1 cellular context compared by ENCODE assay signal in genomic region chr9:68998812-68999211, GRCh38.
TF ChIP-seq lines count a peak whose summit lies in the region.

No MANE protein-coding gene starts in this region.

TF ChIP-seq in H1, 55 proteins besides CTCF, POLR2A, EP300 and RAD21:
- no peak for TF ChIP-seq EGR1 (IDR thresholded peaks at IDR 0.05; ENCODE audit: borderline replicate concordance, low read depth, low read length)
- no peak for TF ChIP-seq PHF8 (conservative IDR thresholded peaks at IDR 0.05; ENCODE audit: low read depth, low read length)
- no peak for TF ChIP-seq SP1 (IDR thresholded peaks at IDR 0.05; ENCODE audit: low read depth, low read length)
- no peak for TF ChIP-seq CHD1 (IDR thresholded peaks at IDR 0.05; ENCODE audit: low read depth, low read length)
- no peak for TF ChIP-seq POU5F1 (IDR thresholded peaks at IDR 0.05; ENCODE audit: low read depth, low read length)
- no peak for TF ChIP-seq SP4 (IDR thresholded peaks at IDR 0.05; ENCODE audit: low read length)
- no peak for TF ChIP-seq RFX5 (IDR thresholded peaks at IDR 0.05; ENCODE audit: borderline replicate concordance, low read depth, low read length)
- TF ChIP-seq RXRA (IDR thresholded peaks at IDR 0.05; ENCODE audit: insufficient read depth, low read depth, low read length), result no peak
- no peak for TF ChIP-seq TAF1 (IDR thresholded peaks at IDR 0.05; ENCODE audit: low read depth, low read length)
- no peak for TF ChIP-seq KDM5A (IDR thresholded peaks at IDR 0.05; ENCODE audit: low read length)
- no peak for TF ChIP-seq BRCA1 (IDR thresholded peaks at IDR 0.05; ENCODE audit: low read depth, low read length)
- TF ChIP-seq JUN (IDR thresholded peaks at IDR 0.05; ENCODE audit: low read depth, low read length), result no peak
- no peak for TF ChIP-seq TEAD4 (IDR thresholded peaks at IDR 0.05; ENCODE audit: low read depth, low read length)
TF ChIP-seq in H1: peak in this region for 0.
